In the genomic region with DNA sequence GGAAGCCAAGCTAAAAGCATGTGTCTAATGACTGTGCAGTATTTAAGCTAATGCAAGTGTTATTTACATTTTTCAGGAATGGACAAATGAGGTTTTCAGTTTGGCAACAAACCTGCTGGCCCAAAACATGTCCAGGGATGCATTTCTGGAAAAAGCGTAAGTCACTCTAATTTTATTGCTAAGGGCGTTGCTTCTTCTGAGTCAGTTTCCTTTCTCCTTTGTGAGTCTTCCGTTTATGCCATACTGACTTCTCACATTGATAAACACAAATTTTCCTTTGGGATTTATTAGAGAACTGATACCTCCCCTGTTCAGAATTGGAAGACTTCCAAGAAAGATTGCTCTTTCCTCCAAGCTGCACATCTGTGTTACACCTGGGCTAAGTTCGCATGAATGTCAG, we compare ENCODE assay signal across 16 cellular contexts.
DNase-seq lines count a peak whose midpoint lies in the region; ATAC-seq and TF ChIP-seq lines count a peak whose summit lies in the region.
"Had no signal": no experiment of that assay in that cellular context is flagged by ENCODE, and none has a peak within 500 bp of the region (broad histone marks: within the 10 kb centered on the region; RNA-seq: fewer than 3 reads in every experiment).

No MANE protein-coding gene starts in this region.

- DNase-seq in heart left ventricle (no peak), Right ventricle myocardium inferior (ENCODE audit: missing footprints) (no peak), SK-N-SH (no peak), foreskin fibroblast (peak; percentile 66 to 71), suprapubic skin (ENCODE audit: low spot score in 2 of 2) (no peak), NCI-H774 (lab: John Stamatoyannopoulos, UW) (no peak)
- DNase-seq in activated naive CD4-positive, alpha-beta T cell (lab: John Stamatoyannopoulos, UW) = no peak
- DNase-seq: activated CD4-positive, alpha-beta memory T cell treated with anti-CD3 and anti-CD28 coated beads for 36 hours; cerebellar nuclear complex; DMS79; gastrocnemius medialis; NCI-H146; stimulated activated CD4-positive, alpha-beta T cell treated with anti-CD3 and anti-CD28 coated beads, Interleukin-12 subunit alpha, Interleukin-12 subunit beta, amount 100 ng/mL, for 4 hours; T-helper 17 cell had no signal

- peak in 3 of 4 donors; percentile 34 to 68 (median 53) for ATAC-seq in heart left ventricle
- no peak for ATAC-seq in Right ventricle myocardium inferior
- ATAC-seq in HG03095 (IDR thresholded peaks at IDR 0.05; ENCODE audit: unreplicated experiment) = no peak
- ATAC-seq: HCT116, T-helper 17 cell had no signal

- H3K9me3 ChIP-seq in heart left ventricle (no peaks in the 10 kb centered on the region), SK-N-SH (no peaks in the 10 kb centered on the region), suprapubic skin (no peaks in the 10 kb centered on the region)
- H3K9me3 ChIP-seq: gastrocnemius medialis had no signal

- TF ChIP-seq EP300 in SK-N-SH (IDR thresholded peaks at IDR 0.05; ENCODE audit: borderline replicate concordance in 1 of 2, low read depth in 1 of 2, low read length in 1 of 2) (no peak), suprapubic skin (IDR thresholded peaks at IDR 0.05) (no peak)

- no peaks in the 10 kb centered on the region; the same call in 1 of the 2 replicates for H3K79me2 ChIP-seq in SK-N-SH (ENCODE audit: insufficient read depth)

- H3F3A ChIP-seq in SK-N-SH (replicated peaks; ENCODE audit: insufficient read depth) = peaks cover 20% of the 10 kb centered on the region

- peak overlapping the region in 11 of 12 donors; percentile 39 to 77 (median 65) for H3K27ac ChIP-seq in heart left ventricle
- peak overlapping the region; percentile 69 to 79 for H3K27ac ChIP-seq in SK-N-SH (ENCODE audit: low read depth in 2 of 2, low read length in 1 of 2)
- peak overlapping the region; percentile 6 for H3K27ac ChIP-seq in suprapubic skin

- no peak for TF ChIP-seq POLR2A in heart left ventricle (IDR thresholded peaks at IDR 0.05)
- no peak for TF ChIP-seq POLR2A in suprapubic skin (IDR thresholded peaks at IDR 0.05)

- peak overlapping the region; percentile 39; the same call in 1 of the 2 replicates for H2AFZ ChIP-seq in SK-N-SH (ENCODE audit: low read depth)

- 36 to 56% (median 43%) methylated on average over 4 of the region's 4 CpGs for WGBS in heart left ventricle, 4 donors
- 19% methylated on average over 4 of the region's 4 CpGs for WGBS in SK-N-SH (ENCODE audit: low lambda C conversion rate)
- 21% methylated on average over 4 of the region's 4 CpGs for WGBS in suprapubic skin

- H3K4me2 ChIP-seq in SK-N-SH = peak overlapping the region; percentile 30

- H3K9me2 ChIP-seq in SK-N-SH = no peaks in the 10 kb centered on the region

- H4K20me1 ChIP-seq in SK-N-SH (ENCODE audit: insufficient read depth) = no peaks in the 10 kb centered on the region

- CTCF ChIA-PET in SK-N-SH (lab: Yijun Ruan, JAX) = interaction anchor here (0.7 kb wide), 1 partner anchor 25 kb away, joined by 3 read pairs; no protein-coding TSS in a partner anchor

- H3K27me3 ChIP-seq in heart left ventricle (no peaks in the 10 kb centered on the region), SK-N-SH (ENCODE audit: insufficient read depth) (no peaks in the 10 kb centered on the region), suprapubic skin (no peaks in the 10 kb centered on the region)
- H3K27me3 ChIP-seq: gastrocnemius medialis had no signal

- peaks cover 0 to 44% (median 29%) of the 10 kb centered on the region in 12 donors for H3K4me1 ChIP-seq in heart left ventricle
- peaks cover 13% of the 10 kb centered on the region in 2 experiments; a peak in 3 of 4 replicates for H3K4me1 ChIP-seq in SK-N-SH (ENCODE audit: control insufficient read depth in 1 of 2, insufficient read depth in 2 of 2, low read depth in 1 of 2, low read length in 1 of 2)
- peaks cover 9% of the 10 kb centered on the region for H3K4me1 ChIP-seq in suprapubic skin

- TF ChIP-seq RAD21 in SK-N-SH (IDR thresholded peaks at IDR 0.05; ENCODE audit: low read length) = no peak

- POLR2A ChIA-PET in SK-N-SH (lab: Yijun Ruan, JAX) = no interaction called here

- TF ChIP-seq CTCF in heart left ventricle (IDR thresholded peaks at IDR 0.05) (no peak), SK-N-SH (IDR thresholded peaks at IDR 0.05) (no peak), foreskin fibroblast (IDR thresholded peaks at IDR 0.05; ENCODE audit: low read depth, low read length) (no peak), suprapubic skin (IDR thresholded peaks at IDR 0.05) (no peak)

- H3K36me3 ChIP-seq in heart left ventricle = no peaks in the 10 kb centered on the region
- H3K36me3 ChIP-seq in SK-N-SH (replicated peaks in 1 of 2; ENCODE audit: control insufficient read depth in 1 of 2, insufficient read depth in 2 of 2, low read length in 1 of 2) = peaks cover 0 to 7% of the 10 kb centered on the region in 2 experiments
- H3K36me3 ChIP-seq in suprapubic skin = no peaks in the 10 kb centered on the region
- H3K36me3 ChIP-seq: gastrocnemius medialis had no signal

- H3K4me3 ChIP-seq in heart left ventricle (no peak overlapping the region), SK-N-SH (ENCODE audit: low read depth in 2 of 2, low read length in 1 of 2) (no peak overlapping the region), foreskin fibroblast (ENCODE audit: low read depth in 1 of 2, low read length in 2 of 2) (no peak overlapping the region), suprapubic skin (no peak overlapping the region)
- H3K4me3 ChIP-seq: gastrocnemius medialis had no signal

- peak overlapping the region; percentile 17; the same call in 1 of the 2 replicates for H3K9ac ChIP-seq in SK-N-SH

- intact Hi-C loops in heart left ventricle (cut with DNase I) = loop anchor here in 2 of 10 donors (5.0 kb wide), 1 partner anchor 99 kb away; no protein-coding TSS in a partner anchor
- intact Hi-C loops in Right ventricle myocardium inferior (cut with DNase I) = no loop called here

TF ChIP-seq in SK-N-SH, 30 proteins besides CTCF, POLR2A, EP300 and RAD21:
- TF ChIP-seq, protein P1, sequence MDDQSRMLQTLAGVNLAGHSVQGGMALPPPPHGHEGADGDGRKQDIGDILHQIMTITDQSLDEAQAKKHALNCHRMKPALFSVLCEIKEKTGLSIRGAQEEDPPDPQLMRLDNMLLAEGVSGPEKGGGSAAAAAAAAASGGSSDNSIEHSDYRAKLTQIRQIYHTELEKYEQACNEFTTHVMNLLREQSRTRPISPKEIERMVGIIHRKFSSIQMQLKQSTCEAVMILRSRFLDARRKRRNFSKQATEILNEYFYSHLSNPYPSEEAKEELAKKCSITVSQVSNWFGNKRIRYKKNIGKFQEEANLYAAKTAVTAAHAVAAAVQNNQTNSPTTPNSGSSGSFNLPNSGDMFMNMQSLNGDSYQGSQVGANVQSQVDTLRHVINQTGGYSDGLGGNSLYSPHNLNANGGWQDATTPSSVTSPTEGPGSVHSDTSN (IDR thresholded peaks at IDR 0.05) = 0 out of 2 replicates have a peak, but pooled peaks have one; percentile 2
- TF ChIP-seq FOSL2 (IDR thresholded peaks at IDR 0.05; ENCODE audit: borderline replicate concordance, low read depth) = peak; percentile 8; the same call in 1 of the 2 replicates
- peak; percentile 68 for TF ChIP-seq TCF12 (IDR thresholded peaks at IDR 0.05)
- no peak for TF ChIP-seq EZH2phosphoT487 (IDR thresholded peaks at IDR 0.05; ENCODE audit: borderline replicate concordance, low read depth)
- no peak for TF ChIP-seq MXI1 (IDR thresholded peaks at IDR 0.05; ENCODE audit: low read depth, low read length)

Comparison
In these comparisons a context has a peak if more than half of its experiments do, and no peak if none do; other contexts are left out.
1. ATAC-seq: peak in heart left ventricle (3 of 4); none in Right ventricle myocardium inferior (single experiment) and HG03095 (single experiment).
2. DNase-seq: peak in foreskin fibroblast (2 of 2); none in heart left ventricle (0 of 5), Right ventricle myocardium inferior (single experiment), SK-N-SH (single experiment), suprapubic skin (0 of 2), NCI-H774 (single experiment) and activated naive CD4-positive, alpha-beta T cell (0 of 4).
3. H3K27ac ChIP-seq: peak in every context shown above with its lines; median percentile 74 in SK-N-SH; 65 in heart left ventricle; 6 in suprapubic skin.